In the genomic region with DNA sequence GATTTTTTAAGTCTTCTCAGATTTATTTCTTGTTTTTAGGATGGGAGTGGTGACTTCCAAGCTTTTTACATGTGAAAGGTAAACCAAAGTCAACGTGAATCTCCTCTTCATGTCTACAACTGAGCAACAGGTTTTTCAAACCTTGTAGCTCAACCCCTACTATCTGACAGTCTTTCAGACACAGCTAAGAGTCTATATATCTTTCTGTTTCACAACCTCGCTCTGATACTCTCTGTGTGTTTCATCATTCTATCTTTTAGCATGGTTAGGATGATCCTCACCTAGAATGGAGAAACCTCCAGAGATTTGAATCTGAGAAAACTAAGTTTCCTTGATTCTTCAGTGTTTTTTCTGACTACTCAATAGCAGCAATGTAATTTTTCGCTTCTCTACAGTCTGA, we compare ENCODE assay signal across 24 cellular contexts.
"Had no signal": no experiment of that assay in that cellular context is flagged by ENCODE, and none has a peak within 500 bp of the region (broad histone marks: within the 10 kb centered on the region; RNA-seq: fewer than 3 reads in every experiment).

No MANE protein-coding gene starts in this region.

- H3K9me3 ChIP-seq: lower lobe of right lung, pancreas, prostate gland, spleen, uterus had no signal

- H3K27ac ChIP-seq: left lung, lower lobe of right lung, pancreas, prostate gland, skin epidermis, spleen, tibial nerve, uterus had no signal

- H3K27me3 ChIP-seq: left lung, pancreas, tibial nerve, uterus had no signal

- H3K36me3 ChIP-seq: left lung, lower lobe of right lung, pancreas, prostate gland, spleen, tibial nerve, uterus had no signal

- FAIRE-seq: keratinocyte, pancreas had no signal

- DNase-seq: kidney glomerular epithelial cell; left cardiac atrium; left lung; lower lobe of right lung; mammary epithelial cell; mesenchymal stem cell; naive thymus-derived CD8-positive, alpha-beta T cell; nucleus accumbens; pancreas; posterior cingulate gyrus; retina; right cardiac atrium; spleen; stimulated activated CD4-positive, alpha-beta T cell treated with anti-CD3 and anti-CD28 coated beads, Interleukin-4, amount 100 ng/mL, for 24 hours; stimulated activated naive CD4-positive, alpha-beta T cell treated with Interleukin-2 at 50 U/mL for 16 hours; stimulated activated naive CD8-positive, alpha-beta T cell treated with anti-CD3 and anti-CD28 coated beads, Interleukin-15, amount 100 ng/mL, for 72 hours; substantia nigra; uterus had no signal

- H3K4me3 ChIP-seq: left lung, lower lobe of right lung, pancreas, prostate gland, skin epidermis, spleen, tibial nerve, uterus had no signal

- ATAC-seq: left cardiac atrium; left lung; lower lobe of right lung; naive thymus-derived CD8-positive, alpha-beta T cell; pancreas; right cardiac atrium; sciatic nerve; stimulated activated effector memory CD8-positive, alpha-beta T cell treated with anti-CD3 and anti-CD28 coated beads, Interleukin-12 subunit alpha, Interleukin-12 subunit beta, amount 100 ng/mL, for 72 hours; stimulated activated naive CD8-positive, alpha-beta T cell treated with anti-CD3 and anti-CD28 coated beads, Interleukin-15, amount 100 ng/mL, for 72 hours had no signal

- H3K4me1 ChIP-seq: left lung, lower lobe of right lung, pancreas, prostate gland, spleen, uterus had no signal
